25 cellular contexts compared by ENCODE assay signal in the genomic region with DNA sequence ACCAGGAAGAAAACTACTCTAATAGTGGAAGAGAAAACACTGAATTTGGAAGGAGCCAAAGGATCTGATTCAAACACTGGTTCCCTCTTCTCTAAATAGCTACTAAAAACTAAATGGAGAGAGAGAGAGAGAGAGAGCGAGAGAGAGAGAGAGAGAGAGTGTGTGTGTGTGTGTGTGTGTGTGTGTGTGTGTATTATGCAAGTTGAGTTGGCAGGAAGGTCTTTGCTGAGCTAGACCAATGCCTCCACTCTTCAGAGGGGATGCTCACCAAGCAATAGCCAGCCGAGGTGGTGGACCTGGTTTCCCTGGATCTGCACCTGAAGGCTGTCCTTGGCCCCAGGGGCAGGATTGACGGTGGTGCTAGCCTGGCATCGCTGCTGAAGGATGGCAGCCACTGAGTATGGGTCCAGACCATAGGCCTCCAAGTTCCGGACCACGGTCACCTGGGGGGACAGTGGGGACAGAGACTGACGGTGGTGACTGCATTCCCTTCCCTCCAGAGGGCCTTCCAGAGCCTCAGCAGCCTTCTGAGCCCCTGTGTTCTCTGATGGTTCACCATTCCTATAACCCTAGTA. TPM values are rescaled to one million over a fixed set of nuclear protein-coding genes. Genes with fewer than 3 reads are reported as not detected.
DNase-seq lines count a peak whose midpoint lies in the region; ATAC-seq and TF ChIP-seq lines count a peak whose summit lies in the region.
"Had no signal": no experiment of that assay in that cellular context is flagged by ENCODE, and none has a peak within 500 bp of the region (broad histone marks: within the 10 kb centered on the region; RNA-seq: fewer than 3 reads in every experiment).

No MANE protein-coding gene starts in this region.

- H3K4me2 ChIP-seq in PC-3 (ENCODE audit: low read length) = no peak overlapping the region
- H3K4me2 ChIP-seq: A549 had no signal

- H3K9me2 ChIP-seq in PC-3 (replicated peaks; ENCODE audit: low read length) = no peaks in the 10 kb centered on the region

- peak; percentile 37 for DNase-seq in activated CD8-positive, alpha-beta memory T cell treated with anti-CD3 and anti-CD28 coated beads for 24 hours
- DNase-seq in activated CD8-positive, alpha-beta memory T cell treated with anti-CD3 and anti-CD28 coated beads, Interleukin-2, amount 50 U/mL, for 48 hours = no peak
- no peak for DNase-seq in CD8-positive, alpha-beta memory T cell
- DNase-seq in activated naive CD8-positive, alpha-beta T cell treated with anti-CD3 and anti-CD28 coated beads for 36 hours = no peak
- DNase-seq in natural killer cell = no peak
- no peak for DNase-seq in NCI-H2107 (lab: John Stamatoyannopoulos, UW)
- no peak for DNase-seq in PC-3
- DNase-seq: activated CD4-positive, alpha-beta T cell treated with anti-CD3 and anti-CD28 coated beads for 4 hours; activated CD8-positive, alpha-beta memory T cell treated with anti-CD3 and anti-CD28 coated beads, Interleukin-2, amount 50 U/mL, for 4 hours; Caco-2; H7; head of caudate nucleus; NCI-H1048; NCI-H187; NCI-H526; nucleus accumbens; Peyer's patch; SJCRH30; stimulated activated CD4-positive, alpha-beta T cell treated with anti-CD3 and anti-CD28 coated beads, Interleukin-1b, Interleukin-23, amount 100 ng/mL, for 48 hours; testis had no signal

- H3K4me1 ChIP-seq in CD8-positive, alpha-beta memory T cell (ENCODE audit: insufficient read depth, low read length) = peaks cover 13% of the 10 kb centered on the region
- peaks cover 29% of the 10 kb centered on the region for H3K4me1 ChIP-seq in PC-3 (ENCODE audit: insufficient read depth, low read length)
- H3K4me1 ChIP-seq: A549, Caco-2, Peyer's patch, testis had no signal

- no peaks in the 10 kb centered on the region for H3K27me3 Mint-ChIP-seq in CD8-positive, alpha-beta memory T cell
- H3K27me3 Mint-ChIP-seq in activated naive CD8-positive, alpha-beta T cell treated with anti-CD3 and anti-CD28 coated beads for 36 hours = no peaks in the 10 kb centered on the region
- H3K27me3 Mint-ChIP-seq in natural killer cell (ENCODE audit: low read depth in 2 of 2) = no peaks in the 10 kb centered on the region

- no peak overlapping the region for H3K27ac ChIP-seq in CD8-positive, alpha-beta memory T cell (ENCODE audit: low read depth, low read length)
- H3K27ac ChIP-seq in PC-3 (ENCODE audit: low read length) = no peak overlapping the region
- H3K27ac ChIP-seq: A549, epithelial cell of prostate, Peyer's patch, SJCRH30, testis, vagina had no signal

- intact Hi-C loops in natural killer cell (cut with micrococcal nuclease) = no loop called here
- intact Hi-C loops in PC-3 (cut with micrococcal nuclease) = no loop called here

- no TSS peak for BruUV-seq in PC-3 (replicated peaks; lab: Mats Ljungman, UMichigan)

- H3K9me3 ChIP-seq in CD8-positive, alpha-beta memory T cell (ENCODE audit: low read length) = no peaks in the 10 kb centered on the region
- no peaks in the 10 kb centered on the region for H3K9me3 ChIP-seq in PC-3 (ENCODE audit: low read length)
- H3K9me3 ChIP-seq: A549, Caco-2, Peyer's patch, SJCRH30, testis, vagina had no signal

- peaks cover 21% of the 10 kb centered on the region for H3F3A ChIP-seq in PC-3 (ENCODE audit: low read length, unreplicated experiment)

- CTCF ChIA-PET in CD8-positive, alpha-beta memory T cell (lab: Charles Lee) = interaction anchor here (1.0 to 4.1 kb wide), 4 partner anchors 13 to 48 kb away, joined by 3 to 37 read pairs (median 5); partner anchors contain the start of gene EIF2D
- CTCF ChIA-PET in PC-3 (lab: Charles Lee) = interaction anchor here (0.6 kb wide), 1 partner anchor 328 kb away, joined by 3 read pairs; no protein-coding TSS in a partner anchor

- no peaks in the 10 kb centered on the region for H4K20me1 ChIP-seq in PC-3 (ENCODE audit: low read length)

- peak overlapping the region in 7 of 8 donors; percentile 14 to 96 (median 77) for H3K27ac Mint-ChIP-seq in CD8-positive, alpha-beta memory T cell
- peak overlapping the region; percentile 63 for H3K27ac Mint-ChIP-seq in activated naive CD8-positive, alpha-beta T cell treated with anti-CD3 and anti-CD28 coated beads for 36 hours
- H3K27ac Mint-ChIP-seq in natural killer cell = peak overlapping the region; percentile 89 to 90

- H2AFZ ChIP-seq in PC-3 (ENCODE audit: low read length) = no peak overlapping the region

- no peak overlapping the region for H3K4me3 Mint-ChIP-seq in CD8-positive, alpha-beta memory T cell
- H3K4me3 Mint-ChIP-seq in activated naive CD8-positive, alpha-beta T cell treated with anti-CD3 and anti-CD28 coated beads for 36 hours = no peak overlapping the region
- no peak overlapping the region for H3K4me3 Mint-ChIP-seq in natural killer cell

- POLR2A ChIA-PET in CD8-positive, alpha-beta memory T cell (lab: Charles Lee) = no interaction called here
- POLR2A ChIA-PET in PC-3 (lab: Charles Lee; ENCODE audit: unreplicated experiment) = no interaction called here

- no peak for TF ChIP-seq CTCF in natural killer cell (IDR thresholded peaks at IDR 0.05)
- no peak for TF ChIP-seq CTCF in PC-3 (conservative IDR thresholded peaks at IDR 0.05; ENCODE audit: low read depth, low read length)

- peaks cover 48% of the 10 kb centered on the region for H3K36me3 ChIP-seq in CD8-positive, alpha-beta memory T cell (ENCODE audit: insufficient read depth, low read length)
- H3K36me3 ChIP-seq in PC-3 (ENCODE audit: low read depth, low read length) = peaks cover 68% of the 10 kb centered on the region

- no peak overlapping the region for H3K4me3 ChIP-seq in CD8-positive, alpha-beta memory T cell (ENCODE audit: low read length)
- H3K4me3 ChIP-seq in PC-3 (ENCODE audit: low read length) = no peak overlapping the region
- H3K4me3 ChIP-seq: A549, Peyer's patch, SJCRH30, skin epidermis, testis, vagina had no signal

- no peaks in the 10 kb centered on the region for H3K79me2 ChIP-seq in PC-3 (ENCODE audit: low read length)

- H3K4me1 Mint-ChIP-seq in CD8-positive, alpha-beta memory T cell = peaks cover 38 to 43% (median 42%) of the 10 kb centered on the region in 3 donors
- H3K4me1 Mint-ChIP-seq in activated naive CD8-positive, alpha-beta T cell treated with anti-CD3 and anti-CD28 coated beads for 36 hours = peaks cover 39% of the 10 kb centered on the region
- peaks cover 57% of the 10 kb centered on the region in 2 donors for H3K4me1 Mint-ChIP-seq in natural killer cell

- H3K27me3 ChIP-seq in CD8-positive, alpha-beta memory T cell (ENCODE audit: insufficient read depth, low read length, poor library complexity, severe bottlenecking) = no peaks in the 10 kb centered on the region
- no peaks in the 10 kb centered on the region for H3K27me3 ChIP-seq in PC-3 (ENCODE audit: low read length)
- H3K27me3 ChIP-seq: Peyer's patch, SJCRH30, testis, vagina had no signal

- H3K9ac ChIP-seq in PC-3 (ENCODE audit: low read length) = no peak overlapping the region

- ATAC-seq in natural killer cell = no peak
- ATAC-seq in PC-3 = no peak
- no peak for ATAC-seq in HG03439 (IDR thresholded peaks at IDR 0.05; ENCODE audit: unreplicated experiment)
- ATAC-seq: A549 had no signal

- H3K9me3 Mint-ChIP-seq in CD8-positive, alpha-beta memory T cell = no peaks in the 10 kb centered on the region
- H3K9me3 Mint-ChIP-seq in activated naive CD8-positive, alpha-beta T cell treated with anti-CD3 and anti-CD28 coated beads for 36 hours = no peaks in the 10 kb centered on the region
- H3K9me3 Mint-ChIP-seq in natural killer cell = no peaks in the 10 kb centered on the region

- peaks cover 4 to 83% (median 25%) of the 10 kb centered on the region in 3 donors for H3K36me3 Mint-ChIP-seq in CD8-positive, alpha-beta memory T cell
- H3K36me3 Mint-ChIP-seq in activated naive CD8-positive, alpha-beta T cell treated with anti-CD3 and anti-CD28 coated beads for 36 hours = peaks cover 45% of the 10 kb centered on the region
- H3K36me3 Mint-ChIP-seq in natural killer cell = peaks cover 6% of the 10 kb centered on the region

RNA-seq across cellular contexts. Expression of gene EIF2D, which starts 18.8 kb away (rescaled TPM):
- 10 to 100 TPM; 82.7 to 88.7 TPM for total RNA-seq in CD8-positive, alpha-beta memory T cell
- 35.3 TPM for polyA plus RNA-seq in CD8-positive, alpha-beta memory T cell
- 100 to 1,000 TPM; 112 to 113 TPM for total RNA-seq in activated naive CD8-positive, alpha-beta T cell treated with anti-CD3 and anti-CD28 coated beads for 36 hours
- total RNA-seq in natural killer cell (10 to 100 TPM; 31.8 to 34.6 (median 32.7) TPM), PC-3 (2014; rRNA removed) (107 and 110 TPM in 2 replicates)

RNA-seq across cellular contexts. Expression of gene DYRK3, which starts 41.9 kb away (rescaled TPM):
- total RNA-seq in CD8-positive, alpha-beta memory T cell = 10 to 100 TPM; 11.0 to 11.7 TPM
- polyA plus RNA-seq in CD8-positive, alpha-beta memory T cell = not detected
- 1 to 10 TPM; 5.2 to 5.3 TPM for total RNA-seq in activated naive CD8-positive, alpha-beta T cell treated with anti-CD3 and anti-CD28 coated beads for 36 hours
- under 1 TPM; 0.16 to 0.66 (median 0.43) TPM for total RNA-seq in natural killer cell
- 12.1 and 14.1 TPM in 2 replicates for total RNA-seq in PC-3 (2014; rRNA removed)
- total RNA-seq: Caco-2 had no signal
